Comparison of ENCODE assay signal across 1 cellular context in the genomic region with DNA sequence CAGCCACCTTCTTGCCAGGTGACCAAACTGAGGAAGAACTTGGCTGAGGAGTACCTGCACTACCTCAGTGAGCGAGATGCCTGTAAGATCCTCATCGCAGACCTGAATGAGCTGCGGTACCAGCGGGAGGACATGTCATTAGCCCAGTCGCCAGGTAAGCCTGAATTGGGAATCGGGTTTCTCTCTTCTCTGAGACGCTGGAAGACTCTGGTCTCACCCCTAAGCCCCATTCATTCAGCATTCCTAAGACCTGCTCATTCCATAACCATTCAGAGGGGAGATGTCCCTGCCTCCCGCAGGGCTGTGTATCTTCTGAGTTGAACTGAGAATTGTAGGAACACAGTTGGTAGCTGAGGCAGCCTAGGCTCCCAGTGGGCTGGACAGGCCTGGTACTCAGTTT.
TF ChIP-seq lines count a peak whose summit lies in the region.

No MANE protein-coding gene starts in this region.

TF ChIP-seq in HepG2, 621 proteins besides CTCF, POLR2A, EP300 and RAD21:
- TF ChIP-seq, protein P1, sequence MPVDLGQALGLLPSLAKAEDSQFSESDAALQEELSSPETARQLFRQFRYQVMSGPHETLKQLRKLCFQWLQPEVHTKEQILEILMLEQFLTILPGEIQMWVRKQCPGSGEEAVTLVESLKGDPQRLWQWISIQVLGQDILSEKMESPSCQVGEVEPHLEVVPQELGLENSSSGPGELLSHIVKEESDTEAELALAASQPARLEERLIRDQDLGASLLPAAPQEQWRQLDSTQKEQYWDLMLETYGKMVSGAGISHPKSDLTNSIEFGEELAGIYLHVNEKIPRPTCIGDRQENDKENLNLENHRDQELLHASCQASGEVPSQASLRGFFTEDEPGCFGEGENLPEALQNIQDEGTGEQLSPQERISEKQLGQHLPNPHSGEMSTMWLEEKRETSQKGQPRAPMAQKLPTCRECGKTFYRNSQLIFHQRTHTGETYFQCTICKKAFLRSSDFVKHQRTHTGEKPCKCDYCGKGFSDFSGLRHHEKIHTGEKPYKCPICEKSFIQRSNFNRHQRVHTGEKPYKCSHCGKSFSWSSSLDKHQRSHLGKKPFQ (CRISPR knock-in tag; IDR thresholded peaks at IDR 0.05; ENCODE audit: insufficient replicate concordance), result no peak
- TF ChIP-seq EEA1 (CRISPR knock-in tag; IDR thresholded peaks at IDR 0.05; ENCODE audit: borderline replicate concordance), result 0 out of 2 replicates have a peak, but pooled peaks have one; percentile 45
